8 cellular contexts compared by ENCODE assay signal in the genomic region with DNA sequence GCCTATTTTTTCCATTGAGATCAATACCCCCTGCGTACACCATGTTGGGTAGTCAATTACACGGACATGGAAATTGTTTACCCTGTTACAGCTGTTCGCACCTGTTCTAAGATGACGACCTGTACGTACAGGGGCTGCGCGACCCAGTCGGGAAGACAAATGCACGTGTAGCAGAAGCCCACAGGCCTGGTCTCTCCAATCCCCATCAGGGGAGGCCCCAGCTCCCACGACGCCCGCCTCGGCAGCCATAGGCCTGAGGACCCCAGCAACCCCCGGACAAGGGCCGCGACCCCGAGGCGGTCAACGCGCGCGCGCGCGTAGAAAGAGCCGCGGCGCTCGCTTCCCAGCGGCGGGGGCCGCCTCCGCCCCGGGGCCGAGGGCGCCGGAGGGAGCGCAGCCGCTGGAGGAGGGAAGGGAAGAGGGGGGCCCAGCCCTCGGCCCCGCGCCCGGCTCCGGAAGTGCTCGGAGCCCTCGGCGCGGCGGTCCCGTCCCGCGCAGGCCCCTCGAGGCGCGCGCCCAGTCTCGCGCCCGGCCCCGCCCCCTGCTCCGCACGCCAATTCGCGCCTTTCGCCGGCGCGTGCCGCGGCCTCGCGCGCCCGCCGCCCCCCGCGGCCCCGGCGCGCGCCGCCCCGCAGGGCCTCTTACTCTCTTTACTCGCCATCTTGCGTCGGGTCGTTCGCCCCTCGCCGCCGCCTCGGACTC. TPM values are rescaled to one million over a fixed set of nuclear protein-coding genes. Genes with fewer than 3 reads are reported as not detected.
A peak's percentile ranks its signal among the peaks of the same experiment; 100 is the strongest.
DNase-seq lines count a peak whose midpoint lies in the region; ATAC-seq, FAIRE-seq and TF ChIP-seq lines count a peak whose summit lies in the region.

No MANE protein-coding gene starts in this region.

- POLR2A ChIA-PET in T-cell (lab: Charles Lee): interaction anchor here in 1 of 2 donors (0.5 to 0.6 kb wide), 2 partner anchors 14 to 22 kb away, joined by 3 to 11 read pairs; no protein-coding TSS in a partner anchor

- TF ChIP-seq CTCF in breast epithelium (IDR thresholded peaks at IDR 0.05) (no peak), kidney (IDR thresholded peaks at IDR 0.05; ENCODE audit: borderline replicate concordance, extremely low read depth, insufficient read depth) (no peak)

- under 1% methylated on average over 92 of the region's 92 CpGs for WGBS in HUES64

- peaks cover 31 to 45% (median 42%) of the 10 kb centered on the region in 3 donors for H3K4me1 Mint-ChIP-seq in T-cell

- H3K9me3 Mint-ChIP-seq in T-cell: no peaks in the 10 kb centered on the region

- H3K27me3 Mint-ChIP-seq in T-cell: peaks cover 0 to 7% of the 10 kb centered on the region in 2 donors

- H3K36me3 ChIP-seq in HUES64 (ENCODE audit: insufficient read depth, low read length): peaks cover 26% of the 10 kb centered on the region
- no peaks in the 10 kb centered on the region for H3K36me3 ChIP-seq in breast epithelium
- H3K36me3 ChIP-seq in kidney (ENCODE audit: control insufficient read depth in 1 of 2, insufficient read depth in 2 of 2, low read length in 2 of 2): no peaks in the 10 kb centered on the region

- intact Hi-C loops in breast epithelium (cut with DNase I; ENCODE audit: low total_unique reads) (no loop called here), kidney (cut with DNase I) (no loop called here)

- FAIRE-seq in kidney (lab: Jason Lieb, UNC): no peak

- H3K27me3 ChIP-seq in HUES64 (ENCODE audit: insufficient read depth, low read length): no peaks in the 10 kb centered on the region; the same call in 1 of the 2 replicates
- H3K27me3 ChIP-seq in breast epithelium: peaks cover 0 to 26% of the 10 kb centered on the region in 2 donors

- H3K4me3 ChIP-seq in HUES64 (ENCODE audit: low read length): peak overlapping the region; percentile 77
- peak overlapping the region; percentile 60 to 78 (median 65) for H3K4me3 ChIP-seq in breast epithelium
- H3K4me3 ChIP-seq in kidney (ENCODE audit: low read length in 2 of 2): peak overlapping the region; percentile 64 to 78

- peak overlapping the region; percentile 93 to 100 (median 94) for H3K4me3 Mint-ChIP-seq in T-cell

- no peak for TF ChIP-seq POLR2A in breast epithelium (IDR thresholded peaks at IDR 0.05)

- H3K36me3 Mint-ChIP-seq in T-cell: peaks cover 3% of the 10 kb centered on the region

- H3K9me3 ChIP-seq in HUES64 (ENCODE audit: insufficient read depth, low read depth, low read length) (no peaks in the 10 kb centered on the region), breast epithelium (no peaks in the 10 kb centered on the region), kidney (ENCODE audit: control insufficient read depth in 1 of 2, low read length in 2 of 2) (no peaks in the 10 kb centered on the region)

- DNase-seq in ELR (ENCODE audit: low read depth) (peak; percentile 59), T-cell (peak in 28 of 34 experiments; percentile 4 to 56 (median 36)), breast epithelium (ENCODE audit: low spot score in 2 of 2) (no peak), kidney (peak; percentile 80), A172 (ENCODE audit: low spot score) (no peak)
- DNase-seq in stimulated activated CD4-positive, alpha-beta T cell treated with anti-CD3 and anti-CD28 coated beads, Interleukin-4, amount 100 ng/mL, for 24 hours: peak; percentile 45

- H3K9ac ChIP-seq in HUES64 (ENCODE audit: low read depth, low read length): peak overlapping the region; percentile 96
- peak overlapping the region in 1 of 2 donors; percentile 65 for H3K9ac ChIP-seq in kidney (ENCODE audit: low read length in 2 of 2)

- peak overlapping the region; percentile 95 to 97 for H3K27ac Mint-ChIP-seq in T-cell

- CTCF ChIA-PET in T-cell (lab: Charles Lee): no interaction called here

- peak overlapping the region; percentile 99 for H3K27ac ChIP-seq in HUES64 (ENCODE audit: low read depth, low read length)
- peak overlapping the region; percentile 86 to 95 for H3K27ac ChIP-seq in breast epithelium
- peak overlapping the region; percentile 78 to 91 for H3K27ac ChIP-seq in kidney (ENCODE audit: low read depth in 2 of 2, low read length in 2 of 2)

- H3K4me1 ChIP-seq in HUES64 (ENCODE audit: insufficient read depth, low read length) (0 out of 2 replicates have a peak, but pooled peaks cover 5% of the 10 kb centered on the region), breast epithelium (no peaks in the 10 kb centered on the region), kidney (ENCODE audit: control insufficient read depth in 1 of 2, insufficient read depth in 1 of 2, low read depth in 1 of 2, low read length in 2 of 2) (peaks cover 0 to 3% of the 10 kb centered on the region in 2 donors)

- ATAC-seq in GM21526 (IDR thresholded peaks at IDR 0.05; ENCODE audit: low FRiP score, unreplicated experiment): peak; percentile 43
- peak; percentile 36 to 56 (median 54) for ATAC-seq in T-cell (replicated peaks in 1 of 4)

RNA-seq across cellular contexts. Expression of a gene that starts 0.6 kb away (rescaled TPM):
- polyA plus RNA-seq in HUES64 (2013, experiment 1 of 2): 105 TPM
- 120 TPM for polyA plus RNA-seq in HUES64 (2013, experiment 2 of 2)
- total RNA-seq in T-cell (100 to 1,000 TPM in 2 of 5 donors, 10 to 100 TPM in 3; 72.6 to 111 (median 90.3) TPM), breast epithelium (10 to 100 TPM; 79.3 to 89.5 (median 86.4) TPM), kidney (95.2 TPM)
- 112 TPM for polyA plus RNA-seq in kidney (ENCODE audit: insufficient read depth, low read depth, low replicate concordance)
- 260 and 261 TPM in 2 replicates for total RNA-seq in A172 (2014; rRNA removed; shearing (Covaris generic))

Comparison
In these comparisons a context has a peak if more than half of its experiments do, and no peak if none do; other contexts are left out.
1. DNase-seq: peak in ELR (single experiment), T-cell (28 of 34), kidney (single experiment) and stimulated activated CD4-positive, alpha-beta T cell treated with anti-CD3 and anti-CD28 coated beads, Interleukin-4, amount 100 ng/mL, for 24 hours (single experiment); none in breast epithelium (0 of 2) and A172 (single experiment).
2. Peak in every context shown above with its lines, with median percentiles within 50 percentile points of each other: H3K27ac ChIP-seq and H3K4me3 ChIP-seq.